19 cellular contexts compared by ENCODE assay signal in the genomic region with DNA sequence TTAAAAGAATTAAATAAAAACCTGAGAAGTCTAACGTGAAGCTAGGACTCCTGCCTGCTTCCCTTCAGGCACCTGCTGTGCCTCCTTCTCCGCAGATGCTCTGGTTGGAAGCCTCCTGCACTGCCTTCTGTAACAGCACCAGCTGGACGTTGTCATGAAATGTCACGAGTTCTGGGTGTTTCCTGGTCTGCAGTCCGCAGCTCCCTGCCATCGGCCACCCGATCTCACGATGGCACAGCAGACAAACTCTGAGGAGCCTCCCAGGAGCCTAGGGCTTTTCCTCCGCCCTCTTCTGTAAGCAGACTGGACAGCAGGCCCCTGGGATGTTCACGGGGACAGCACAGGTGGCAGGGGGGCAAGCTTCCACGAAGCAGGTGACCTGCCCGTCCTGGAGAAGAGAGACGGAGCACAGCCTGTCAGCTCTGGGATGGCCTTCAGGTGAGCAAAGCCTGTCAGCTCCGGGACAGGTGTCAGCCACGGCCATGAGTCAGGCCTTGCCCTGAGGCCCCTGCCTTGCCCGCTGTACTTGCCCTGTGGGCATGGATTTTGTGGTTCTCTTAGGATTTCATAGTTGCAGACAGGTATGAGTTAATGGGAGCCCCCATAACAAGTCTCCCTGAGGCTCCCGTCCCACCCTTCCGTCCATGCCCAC.
DNase-seq lines count a peak whose midpoint lies in the region; ATAC-seq and TF ChIP-seq lines count a peak whose summit lies in the region.
"Had no signal": no experiment of that assay in that cellular context is flagged by ENCODE, and none has a peak within 500 bp of the region (broad histone marks: within the 10 kb centered on the region; RNA-seq: fewer than 3 reads in every experiment).

No MANE protein-coding gene starts in this region.

- no peaks in the 10 kb centered on the region for H3K9me3 Mint-ChIP-seq in activated naive CD8-positive, alpha-beta T cell treated with anti-CD3 and anti-CD28 coated beads, Interleukin-2, amount 50 U/mL, for 24 hours
- H3K9me3 Mint-ChIP-seq: CD4-positive, alpha-beta memory T cell had no signal

- no peak overlapping the region for H2BK120ac ChIP-seq in IMR-90 (ENCODE audit: low read depth, low read length)
- H2BK120ac ChIP-seq in trophoblast cell (ENCODE audit: insufficient read depth, low read length, poor library complexity): no peak overlapping the region

- H4K12ac ChIP-seq in trophoblast cell (ENCODE audit: low read depth, low read length): no peak overlapping the region

- peak overlapping the region; percentile 51 for H2AK9ac ChIP-seq in IMR-90 (replicated peaks; ENCODE audit: low read depth, low read length, poor library complexity)

- H3K23ac ChIP-seq in IMR-90 (ENCODE audit: low read depth, low read length) (no peak overlapping the region), trophoblast cell (ENCODE audit: low read length) (no peak overlapping the region)

- intact Hi-C loops in IMR-90 (cut with micrococcal nuclease): no loop called here

- H2AK5ac ChIP-seq in IMR-90 (ENCODE audit: low read depth, low read length) (no peak overlapping the region; the same call in 1 of the 2 replicates), trophoblast cell (ENCODE audit: low read length) (no peak overlapping the region)

- POLR2A ChIA-PET in IMR-90 (lab: Charles Lee; ENCODE audit: unreplicated experiment) (no interaction called here), RWPE1 (lab: Yijun Ruan, JAX; ENCODE audit: low non-redundant PET) (no interaction called here)

- H3K4me1 Mint-ChIP-seq in activated naive CD8-positive, alpha-beta T cell treated with anti-CD3 and anti-CD28 coated beads, Interleukin-2, amount 50 U/mL, for 24 hours: no peaks in the 10 kb centered on the region
- H3K4me1 Mint-ChIP-seq: CD4-positive, alpha-beta memory T cell had no signal

- H4K20me1 ChIP-seq in IMR-90 (ENCODE audit: insufficient read depth, low read length) (peaks cover 24% of the 10 kb centered on the region), hepatocyte (ENCODE audit: insufficient read depth, poor library complexity, severe bottlenecking) (no peaks in the 10 kb centered on the region)

- peaks cover 18% of the 10 kb centered on the region for H3K9me1 ChIP-seq in IMR-90 (ENCODE audit: insufficient read depth, low read length)

- BruUV-seq in IMR-90 (replicated peaks; lab: Mats Ljungman, UMichigan): no TSS peak

- H4K8ac ChIP-seq in IMR-90 (ENCODE audit: low read depth in 2 of 2, low read length in 2 of 2): no peak overlapping the region
- H4K8ac ChIP-seq in trophoblast cell (ENCODE audit: low read depth, low read length): no peak overlapping the region

- H3K14ac ChIP-seq in IMR-90 (replicated peaks; ENCODE audit: low read depth, low read length) (no peak overlapping the region), trophoblast cell (ENCODE audit: low read length) (no peak overlapping the region)

- H3K56ac ChIP-seq in IMR-90 (ENCODE audit: extremely low read depth, insufficient read depth, low read length): no peak overlapping the region

- H3K4me2 ChIP-seq in IMR-90 (ENCODE audit: low read depth, low read length) (no peak overlapping the region), hepatocyte (no peak overlapping the region), trophoblast cell (ENCODE audit: low read length) (no peak overlapping the region)

- 90% methylated on average over 10 of the region's 18 CpGs; no CpG with 5 or more reads in 1 of the 2 experiments for WGBS in IMR-90 (ENCODE audit: extremely low coverage in 2 of 2, insufficient read length in 1 of 2), 2 experiments
- 84% methylated on average over 18 of the region's 18 CpGs for WGBS in hepatocyte (ENCODE audit: low lambda C conversion rate, missing lambda C conversion rate)
- WGBS in trophoblast cell (ENCODE audit: extremely low coverage, insufficient coverage, insufficient read length): no CpG with 5 or more reads among the region's 18 CpGs

- H2AFZ ChIP-seq in IMR-90 (replicated peaks; ENCODE audit: low read length, poor library complexity) (no peak overlapping the region), hepatocyte (no peak overlapping the region), trophoblast cell (ENCODE audit: insufficient read depth, low read length, poor library complexity) (no peak overlapping the region)

- H3K4me3 ChIP-seq in IMR-90 (ENCODE audit: insufficient read depth, low read depth, low read length) (no peak overlapping the region), hepatocyte (no peak overlapping the region), trophoblast cell (ENCODE audit: low read depth, low read length) (no peak overlapping the region)
- H3K4me3 ChIP-seq: GM12878 had no signal

- H3K36me3 Mint-ChIP-seq in activated naive CD8-positive, alpha-beta T cell treated with anti-CD3 and anti-CD28 coated beads, Interleukin-2, amount 50 U/mL, for 24 hours (ENCODE audit: low read depth): no peaks in the 10 kb centered on the region
- H3K36me3 Mint-ChIP-seq: CD4-positive, alpha-beta memory T cell had no signal

- dilution Hi-C loops in IMR-90 (cut with HindIII; ENCODE audit: low sequenced_read_pairs, unreplicated experiment): no loop called here

- peaks cover 0 to 78% of the 10 kb centered on the region in 2 experiments; a peak in 3 of 4 replicates for H3K79me1 ChIP-seq in IMR-90 (ENCODE audit: low read depth in 1 of 2, low read length in 2 of 2)
- no peaks in the 10 kb centered on the region for H3K79me1 ChIP-seq in trophoblast cell (ENCODE audit: low read length)

- ATAC-seq in IMR-90 (ENCODE audit: low read depth): no peak
- no peak for ATAC-seq in activated naive CD8-positive, alpha-beta T cell treated with anti-CD3 and anti-CD28 coated beads, Interleukin-2, amount 50 U/mL, for 24 hours
- ATAC-seq: GM12878 had no signal

- H3K4ac ChIP-seq in IMR-90 (ENCODE audit: low read depth, low read length) (no peak overlapping the region), trophoblast cell (ENCODE audit: low read depth, low read length) (no peak overlapping the region)

- TF ChIP-seq CTCF in IMR-90 (conservative IDR thresholded peaks at IDR 0.05; ENCODE audit: low read depth, low read length): no peak
- TF ChIP-seq CTCF in RWPE1 (conservative IDR thresholded peaks at IDR 0.05; ENCODE audit: low read depth): no peak
- TF ChIP-seq CTCF in hepatocyte (IDR thresholded peaks at IDR 0.05; ENCODE audit: poor library complexity): no peak
- TF ChIP-seq CTCF in GM10266 (IDR thresholded peaks at IDR 0.05; ENCODE audit: control insufficient read depth, insufficient read depth, low read depth, missing control alignments): no peak

- peaks cover 5% of the 10 kb centered on the region for H3K9me3 ChIP-seq in IMR-90 (ENCODE audit: control insufficient read depth, insufficient read depth, low read length)
- H3K9me3 ChIP-seq in hepatocyte (ENCODE audit: low read depth): no peaks in the 10 kb centered on the region
- no peaks in the 10 kb centered on the region for H3K9me3 ChIP-seq in trophoblast cell (ENCODE audit: insufficient read depth, low read depth, low read length)
- H3K9me3 ChIP-seq: BE2C had no signal

- peaks cover 68% of the 10 kb centered on the region for H3K36me3 ChIP-seq in IMR-90 (ENCODE audit: control insufficient read depth, insufficient read depth, low read length)
- no peaks in the 10 kb centered on the region for H3K36me3 ChIP-seq in hepatocyte (replicated peaks; ENCODE audit: insufficient read depth, low read depth)
- H3K36me3 ChIP-seq in trophoblast cell (ENCODE audit: control insufficient read depth in 1 of 2, insufficient read depth in 2 of 2, low read length in 2 of 2): peaks cover 56 to 65% of the 10 kb centered on the region in 2 experiments
- H3K36me3 ChIP-seq: BE2C had no signal

- in situ Hi-C loops in IMR-90 (cut with MboI; ENCODE audit: low sequenced_read_pairs) (no loop called here), ACHN (cut with HindIII; ENCODE audit: low pct_ligation_motif_present, low pct_unique_long_range_greater_than_20kb, low sequenced_read_pairs) (no loop called here)

- no peak overlapping the region; the same call in 1 of the 2 replicates for H2BK20ac ChIP-seq in IMR-90 (ENCODE audit: low read depth, low read length)

- no peak overlapping the region for H3K27ac ChIP-seq in IMR-90 (ENCODE audit: insufficient read depth, low read length)
- peak overlapping the region; percentile 25 for H3K27ac ChIP-seq in RWPE1
- H3K27ac ChIP-seq in hepatocyte: peak overlapping the region; percentile 80
- H3K27ac ChIP-seq in trophoblast cell (ENCODE audit: low read depth, low read length): no peak overlapping the region
- H3K27ac ChIP-seq: HL-60 had no signal

- no peaks in the 10 kb centered on the region for H3K79me2 ChIP-seq in hepatocyte
- no peaks in the 10 kb centered on the region for H3K79me2 ChIP-seq in trophoblast cell (ENCODE audit: control insufficient read depth, insufficient read depth, low read length, poor library complexity)

- no peak overlapping the region for H3K18ac ChIP-seq in IMR-90 (ENCODE audit: low read depth, low read length)
- H3K18ac ChIP-seq in trophoblast cell (ENCODE audit: low read length): no peak overlapping the region

- CTCF ChIA-PET in IMR-90 (lab: Yijun Ruan, JAX): no interaction called here
- CTCF ChIA-PET in RWPE1 (lab: Yijun Ruan, JAX): no interaction called here

- no peak overlapping the region for H4K91ac ChIP-seq in IMR-90 (ENCODE audit: insufficient read depth, low read depth, low read length)
- no peak overlapping the region for H4K91ac ChIP-seq in trophoblast cell (ENCODE audit: low read depth, low read length)

- H3K27me3 Mint-ChIP-seq in activated naive CD8-positive, alpha-beta T cell treated with anti-CD3 and anti-CD28 coated beads, Interleukin-2, amount 50 U/mL, for 24 hours: peaks cover 1% of the 10 kb centered on the region

- H4K5ac ChIP-seq in IMR-90 (ENCODE audit: low read depth, low read length): no peak overlapping the region

- no peak overlapping the region for H3K27ac Mint-ChIP-seq in activated naive CD8-positive, alpha-beta T cell treated with anti-CD3 and anti-CD28 coated beads, Interleukin-2, amount 50 U/mL, for 24 hours
- H3K27ac Mint-ChIP-seq: CD4-positive, alpha-beta memory T cell had no signal

- no peaks in the 10 kb centered on the region for H3K27me3 ChIP-seq in IMR-90 (ENCODE audit: control insufficient read depth, insufficient read depth, low read length)
- H3K27me3 ChIP-seq in hepatocyte: no peaks in the 10 kb centered on the region
- no peaks in the 10 kb centered on the region for H3K27me3 ChIP-seq in trophoblast cell (ENCODE audit: insufficient read depth, low read length)
- H3K27me3 ChIP-seq: BE2C had no signal

- no peak overlapping the region for H3K4me3 Mint-ChIP-seq in activated naive CD8-positive, alpha-beta T cell treated with anti-CD3 and anti-CD28 coated beads, Interleukin-2, amount 50 U/mL, for 24 hours
- H3K4me3 Mint-ChIP-seq: CD4-positive, alpha-beta memory T cell had no signal

- TF ChIP-seq POLR2A in IMR-90 (IDR thresholded peaks at IDR 0.05; ENCODE audit: low read depth, low read length): no peak

- H2BK5ac ChIP-seq in IMR-90 (ENCODE audit: low read depth, low read length, poor library complexity, severe bottlenecking) (no peak overlapping the region), trophoblast cell (ENCODE audit: low read depth, low read length, poor library complexity) (no peak overlapping the region)

- peaks cover 16% of the 10 kb centered on the region for H3K4me1 ChIP-seq in IMR-90 (ENCODE audit: control insufficient read depth, insufficient read depth, low read length)
- H3K4me1 ChIP-seq in hepatocyte (ENCODE audit: insufficient read depth): peaks cover 19% of the 10 kb centered on the region
- H3K4me1 ChIP-seq in trophoblast cell (ENCODE audit: control insufficient read depth in 1 of 2, insufficient read depth in 2 of 2, low read length in 2 of 2): peaks cover 3 to 7% of the 10 kb centered on the region in 2 experiments
- H3K4me1 ChIP-seq: BE2C had no signal

- no peak for DNase-seq in IMR-90
- no peak for DNase-seq in RWPE1 (ENCODE audit: low spot score)
- no peak for DNase-seq in hepatocyte (ENCODE audit: low spot score)
- DNase-seq in trophoblast cell: peak; percentile 37 to 55
- DNase-seq in ACHN: no peak
- DNase-seq in activated naive CD8-positive, alpha-beta T cell treated with anti-CD3 and anti-CD28 coated beads, Interleukin-2, amount 50 U/mL, for 24 hours: no peak
- DNase-seq in GM10266 (ENCODE audit: extremely low spot score): no peak
- DNase-seq: BE2C; Calu3; CD4-positive, alpha-beta memory T cell; HCEC 1CT; KBM-7; NCI-H1436; NCI-H2029 treated with DMSO at 0.1 percent for 48 hours; NCI-H2171 treated with DMSO at 0.1 percent for 48 hours; NCI-H446 treated with DMSO at 0.1 percent for 48 hours; NCI-H748 treated with DMSO at 0.1 percent for 48 hours had no signal

- H2BK15ac ChIP-seq in IMR-90 (ENCODE audit: low read depth, low read length): no peak overlapping the region

- TF ChIP-seq RAD21 in IMR-90 (IDR thresholded peaks at IDR 0.05; ENCODE audit: low read length): no peak

- no peak overlapping the region for H2BK12ac ChIP-seq in trophoblast cell (ENCODE audit: low read length)

- H3K9ac ChIP-seq in IMR-90 (ENCODE audit: low read depth, low read length) (no peak overlapping the region), trophoblast cell (ENCODE audit: low read length) (no peak overlapping the region)

- no peaks in the 10 kb centered on the region for H3K9me2 ChIP-seq in hepatocyte (replicated peaks; ENCODE audit: insufficient read depth)

Comparison
In these comparisons a context has a peak if more than half of its experiments do, and no peak if none do; other contexts are left out.
1. DNase-seq: peak in trophoblast cell (2 of 2); none in IMR-90 (single experiment), RWPE1 (single experiment), hepatocyte (single experiment), ACHN (single experiment), activated naive CD8-positive, alpha-beta T cell treated with anti-CD3 and anti-CD28 coated beads, Interleukin-2, amount 50 U/mL, for 24 hours (single experiment) and GM10266 (single experiment).
2. H3K27ac ChIP-seq: peak in RWPE1 (single experiment) and hepatocyte (single experiment); none in IMR-90 (single experiment) and trophoblast cell (single experiment).